ENCODE assay signal across 22 cellular contexts in the genomic region with DNA sequence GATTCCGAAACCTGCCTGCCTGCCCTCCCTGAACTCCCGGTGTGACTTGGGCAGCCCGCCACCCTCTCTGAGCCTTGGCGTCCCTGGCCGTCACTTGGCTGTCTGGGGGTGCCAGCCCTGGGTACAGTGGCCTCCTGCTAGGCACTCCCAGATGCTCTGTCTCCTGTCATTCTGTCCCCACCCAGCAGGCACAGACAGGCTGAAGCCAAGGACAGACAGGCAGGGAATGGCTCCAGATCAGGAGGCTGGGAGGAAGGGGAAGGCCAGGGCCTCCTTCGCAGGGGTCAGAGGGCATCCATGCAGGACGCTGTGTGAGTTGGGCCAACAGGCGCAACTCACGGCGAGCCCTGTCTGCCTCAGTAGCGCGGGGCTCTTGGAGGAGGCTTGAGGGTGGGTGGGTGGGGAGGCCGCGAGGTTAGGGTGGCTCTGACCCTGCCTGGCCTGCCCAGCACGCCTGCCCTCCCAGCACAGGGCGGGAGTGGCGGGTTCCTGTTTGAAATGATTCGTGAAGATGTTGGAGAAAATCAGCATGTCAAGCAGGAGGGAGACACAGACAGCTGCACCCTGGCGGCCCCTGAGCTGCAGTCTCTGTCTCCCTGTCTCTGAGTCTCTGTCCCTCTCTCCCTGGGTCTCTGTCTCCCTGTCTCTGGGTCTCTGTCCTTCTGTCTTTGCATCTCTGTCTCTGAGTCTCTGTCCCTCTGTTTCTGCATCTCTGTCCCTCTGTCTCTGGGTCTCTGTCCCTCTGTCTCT. TPM values are rescaled to one million over a fixed set of nuclear protein-coding genes. Genes with fewer than 3 reads are reported as not detected.
DNase-seq lines count a peak whose midpoint lies in the region; ATAC-seq lines count a peak whose summit lies in the region.
"Had no signal": no experiment of that assay in that cellular context is flagged by ENCODE, and none has a peak within 500 bp of the region (broad histone marks: within the 10 kb centered on the region; RNA-seq: fewer than 3 reads in every experiment).

No MANE protein-coding gene starts in this region.

- H3K4me3 Mint-ChIP-seq in CD4-positive, CD25-positive, alpha-beta regulatory T cell: no peak overlapping the region
- H3K4me3 Mint-ChIP-seq in activated T-helper 17 cell treated with anti-CD3 and anti-CD28 coated beads, Interleukin-2, amount 50 U/mL, for 72 hours: no peak overlapping the region
- H3K4me3 Mint-ChIP-seq: activated T-cell treated with anti-CD3 and anti-CD28 coated beads, Interleukin-2, amount 50 U/mL, for 24 hours; CD8-positive, alpha-beta memory T cell had no signal

- H3K9ac ChIP-seq in stomach smooth muscle (ENCODE audit: low read length in 2 of 2): peak overlapping the region; percentile 42 to 60

- H3K9me3 ChIP-seq in CD4-positive, CD25-positive, alpha-beta regulatory T cell (ENCODE audit: control insufficient read depth in 2 of 2, low read length in 2 of 2): no peaks in the 10 kb centered on the region
- no peaks in the 10 kb centered on the region for H3K9me3 ChIP-seq in stomach smooth muscle (ENCODE audit: control insufficient read depth in 2 of 2, low read length in 2 of 2)
- H3K9me3 ChIP-seq: neutrophil, SJCRH30, uterus had no signal

- no peak for DNase-seq in CD4-positive, CD25-positive, alpha-beta regulatory T cell
- peak; percentile 51 for DNase-seq in islet precursor cell
- no peak for DNase-seq in NCI-H2227 treated with DMSO at 0.1 percent for 48 hours (lab: John Stamatoyannopoulos, UW)
- DNase-seq in Ammon's horn (ENCODE audit: low spot score): no peak
- DNase-seq: activated naive CD4-positive, alpha-beta T cell; activated T-cell treated with anti-CD3 and anti-CD28 coated beads, Interleukin-2, amount 50 U/mL, for 24 hours; amniotic stem cell; CD8-positive, alpha-beta memory T cell; foreskin fibroblast; NCI-H1048; NCI-H2029 treated with DMSO at 0.1 percent for 48 hours; NCI-H510A treated with DMSO at 0.1 percent for 48 hours; SJCRH30; stimulated activated CD4-positive, alpha-beta T cell treated with anti-CD3 and anti-CD28 coated beads, Interleukin-12 subunit alpha, Interleukin-12 subunit beta, amount 100 ng/mL, for 4 hours; T-helper 1 cell; uterus had no signal

- H3K4me1 Mint-ChIP-seq in CD4-positive, CD25-positive, alpha-beta regulatory T cell: peaks cover 0 to 27% (median 15%) of the 10 kb centered on the region in 4 donors
- H3K4me1 Mint-ChIP-seq in activated T-helper 17 cell treated with anti-CD3 and anti-CD28 coated beads, Interleukin-2, amount 50 U/mL, for 72 hours: peaks cover 25% of the 10 kb centered on the region

- peak overlapping the region in 2 of 3 donors; percentile 62 to 80 for H3K27ac Mint-ChIP-seq in CD4-positive, CD25-positive, alpha-beta regulatory T cell
- peak overlapping the region; percentile 66 for H3K27ac Mint-ChIP-seq in activated T-helper 17 cell treated with anti-CD3 and anti-CD28 coated beads, Interleukin-2, amount 50 U/mL, for 72 hours
- H3K27ac Mint-ChIP-seq: activated T-cell treated with anti-CD3 and anti-CD28 coated beads, Interleukin-2, amount 50 U/mL, for 24 hours had no signal

- no peak for ATAC-seq in CD4-positive, CD25-positive, alpha-beta regulatory T cell (ENCODE audit: low read depth in 2 of 2)
- no peak for ATAC-seq in activated T-helper 17 cell treated with anti-CD3 and anti-CD28 coated beads, Interleukin-2, amount 50 U/mL, for 72 hours (replicated peaks)
- no peak for ATAC-seq in GM21825 (IDR thresholded peaks at IDR 0.05; ENCODE audit: unreplicated experiment)

- H3K27me3 ChIP-seq in CD4-positive, CD25-positive, alpha-beta regulatory T cell (ENCODE audit: control insufficient read depth, insufficient read depth, low read length): no peaks in the 10 kb centered on the region
- H3K27me3 ChIP-seq in stomach smooth muscle (ENCODE audit: control insufficient read depth in 1 of 2, insufficient read depth in 2 of 2, low read length in 2 of 2): no peaks in the 10 kb centered on the region
- H3K27me3 ChIP-seq: uterus had no signal

- no peaks in the 10 kb centered on the region for H3K36me3 ChIP-seq in CD4-positive, CD25-positive, alpha-beta regulatory T cell (ENCODE audit: control insufficient read depth, insufficient read depth, low read length)
- peaks cover 0 to 4% of the 10 kb centered on the region in 2 donors for H3K36me3 ChIP-seq in stomach smooth muscle (ENCODE audit: control insufficient read depth in 2 of 2, insufficient read depth in 2 of 2, low read length in 2 of 2)
- H3K36me3 ChIP-seq: neutrophil, SJCRH30, uterus had no signal

- no peaks in the 10 kb centered on the region for H3K27me3 Mint-ChIP-seq in CD4-positive, CD25-positive, alpha-beta regulatory T cell
- H3K27me3 Mint-ChIP-seq in activated T-helper 17 cell treated with anti-CD3 and anti-CD28 coated beads, Interleukin-2, amount 50 U/mL, for 72 hours: no peaks in the 10 kb centered on the region
- H3K27me3 Mint-ChIP-seq: activated T-cell treated with anti-CD3 and anti-CD28 coated beads, Interleukin-2, amount 50 U/mL, for 24 hours had no signal

- H3K4me3 ChIP-seq in CD4-positive, CD25-positive, alpha-beta regulatory T cell (ENCODE audit: low read depth, low read length): no peak overlapping the region
- H3K4me3 ChIP-seq in stomach smooth muscle (ENCODE audit: low read length in 2 of 2): no peak overlapping the region
- H3K4me3 ChIP-seq: lung, PC-9, SJCRH30, uterus had no signal

- H3K9me3 Mint-ChIP-seq in CD4-positive, CD25-positive, alpha-beta regulatory T cell: no peaks in the 10 kb centered on the region
- H3K9me3 Mint-ChIP-seq in activated T-helper 17 cell treated with anti-CD3 and anti-CD28 coated beads, Interleukin-2, amount 50 U/mL, for 72 hours: no peaks in the 10 kb centered on the region
- H3K9me3 Mint-ChIP-seq: activated T-cell treated with anti-CD3 and anti-CD28 coated beads, Interleukin-2, amount 50 U/mL, for 24 hours had no signal

- peaks cover 10% of the 10 kb centered on the region for H3K36me3 Mint-ChIP-seq in CD4-positive, CD25-positive, alpha-beta regulatory T cell
- H3K36me3 Mint-ChIP-seq in activated T-helper 17 cell treated with anti-CD3 and anti-CD28 coated beads, Interleukin-2, amount 50 U/mL, for 72 hours (ENCODE audit: low read depth): no peaks in the 10 kb centered on the region

- H3K27ac ChIP-seq in CD4-positive, CD25-positive, alpha-beta regulatory T cell (ENCODE audit: insufficient read depth, low read length, poor library complexity, severe bottlenecking): no peak overlapping the region
- H3K27ac ChIP-seq in stomach smooth muscle (ENCODE audit: low read length): no peak overlapping the region
- H3K27ac ChIP-seq: neutrophil, PC-9, SJCRH30 had no signal

- no peaks in the 10 kb centered on the region for H3K4me1 ChIP-seq in CD4-positive, CD25-positive, alpha-beta regulatory T cell (ENCODE audit: control insufficient read depth, insufficient read depth, low read length, poor library complexity, severe bottlenecking)
- H3K4me1 ChIP-seq in stomach smooth muscle (ENCODE audit: control insufficient read depth, insufficient read depth, low read length): peaks cover 45% of the 10 kb centered on the region

RNA-seq across cellular contexts. Expression of a gene that starts 19.7 kb away (rescaled TPM):
- total RNA-seq in CD4-positive, CD25-positive, alpha-beta regulatory T cell: 16.7 TPM
- polyA plus RNA-seq in CD4-positive, CD25-positive, alpha-beta regulatory T cell: 1 to 10 TPM; 1.8 to 4.0 (median 2.6) TPM
- total RNA-seq in activated T-helper 17 cell treated with anti-CD3 and anti-CD28 coated beads, Interleukin-2, amount 50 U/mL, for 72 hours: 10 to 100 TPM; 10.6 to 11.4 TPM

RNA-seq across cellular contexts. Expression of a gene that starts 27.0 kb away (rescaled TPM):
- 20.2 TPM for total RNA-seq in CD4-positive, CD25-positive, alpha-beta regulatory T cell
- 1 to 10 TPM in 2 of 4 donors, under 1 TPM in 2; 0.47 to 1.5 (median 0.82) TPM for polyA plus RNA-seq in CD4-positive, CD25-positive, alpha-beta regulatory T cell
- total RNA-seq in activated T-helper 17 cell treated with anti-CD3 and anti-CD28 coated beads, Interleukin-2, amount 50 U/mL, for 72 hours: 10 to 100 TPM in 1 of 2 donors, 1 to 10 TPM in 1; 7.8 to 13.6 TPM

RNA-seq across cellular contexts. Expression of a gene that starts 43.8 kb away (rescaled TPM):
- not detected for total RNA-seq in CD4-positive, CD25-positive, alpha-beta regulatory T cell
- polyA plus RNA-seq in CD4-positive, CD25-positive, alpha-beta regulatory T cell: not detected
- under 1 TPM in 1 of 2 donors, not detected in 1; 0.48 TPM for total RNA-seq in activated T-helper 17 cell treated with anti-CD3 and anti-CD28 coated beads, Interleukin-2, amount 50 U/mL, for 72 hours
- total RNA-seq: CD8-positive, alpha-beta memory T cell; SJCRH30 had no signal
- polyA plus RNA-seq: CD8-positive, alpha-beta memory T cell had no signal

RNA-seq across cellular contexts. Expression of a gene that starts 49.9 kb away (rescaled TPM):
- total RNA-seq in CD4-positive, CD25-positive, alpha-beta regulatory T cell: not detected
- 1 to 10 TPM in 1 of 4 donors, under 1 TPM in 1, not detected in 2; 0.31 to 1.1 TPM for polyA plus RNA-seq in CD4-positive, CD25-positive, alpha-beta regulatory T cell
- total RNA-seq in activated T-helper 17 cell treated with anti-CD3 and anti-CD28 coated beads, Interleukin-2, amount 50 U/mL, for 72 hours: not detected
- total RNA-seq: CD8-positive, alpha-beta memory T cell had no signal
- polyA plus RNA-seq: CD8-positive, alpha-beta memory T cell had no signal
